In the genomic region with DNA sequence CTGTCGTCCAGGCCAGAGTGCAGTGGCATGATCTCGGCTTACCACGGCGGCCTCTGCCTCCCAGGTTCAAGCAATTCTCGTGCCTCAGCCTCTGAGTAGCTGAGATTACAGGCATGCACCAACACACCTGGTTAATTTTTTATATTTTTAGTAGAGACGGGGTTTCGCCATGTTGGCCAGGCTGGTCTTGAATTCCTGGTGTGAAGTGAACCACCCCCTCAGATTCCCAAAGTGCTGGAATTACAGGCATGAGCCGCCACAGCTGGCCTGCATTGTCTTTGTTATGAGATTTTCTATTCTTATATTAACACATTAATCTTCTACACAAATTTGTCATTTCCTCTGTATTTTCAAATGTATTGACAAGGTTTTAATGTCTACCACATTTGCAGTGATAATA, we compare ENCODE assay signal across 15 cellular contexts.
"Had no signal": no experiment of that assay in that cellular context is flagged by ENCODE, and none has a peak within 500 bp of the region (broad histone marks: within the 10 kb centered on the region; RNA-seq: fewer than 3 reads in every experiment).

No MANE protein-coding gene starts in this region.

- ATAC-seq: effector memory CD8-positive, alpha-beta T cell; left lobe of liver; naive thymus-derived CD4-positive, alpha-beta T cell; right cardiac atrium had no signal

- H3K4me3 ChIP-seq: cardiac muscle cell, colonic mucosa, hepatocyte, lung, neural progenitor cell, suprapubic skin had no signal

- DNase-seq: colonic mucosa; dermis blood vessel endothelial cell; effector memory CD8-positive, alpha-beta T cell; head of caudate nucleus; naive thymus-derived CD4-positive, alpha-beta T cell; right cardiac atrium; stimulated activated CD4-positive, alpha-beta T cell treated with anti-CD3 and anti-CD28 coated beads, Interleukin-15, amount 100 ng/mL, for 24 hours; stimulated activated CD4-positive, alpha-beta T cell treated with anti-CD3 and anti-CD28 coated beads, Interleukin-2, amount 100 ng/mL, for 48 hours; stimulated activated naive B cell treated with anti-CD40 and anti-IgM and Interleukin-4, amounts not matched to agents 10 μg/mL and 1 μg/mL and 100 μg/mL, for 72 hours had no signal
